Comparison of ENCODE assay signal across 7 cellular contexts in genomic region chr5:151257731-151258715, GRCh38. TPM values are rescaled to one million over a fixed set of nuclear protein-coding genes. Genes with fewer than 3 reads are reported as not detected.
A peak's percentile ranks its signal among the peaks of the same experiment; 100 is the strongest.
DNase-seq lines count a peak whose midpoint lies in the region; ATAC-seq and TF ChIP-seq lines count a peak whose summit lies in the region.

No MANE protein-coding gene starts in this region.

- no peaks in the 10 kb centered on the region for H4K20me1 ChIP-seq in osteoblast (ENCODE audit: insufficient read depth, low read length)

- H3K9me3 ChIP-seq in transverse colon (no peaks in the 10 kb centered on the region), osteoblast (ENCODE audit: low read depth, low read length) (no peaks in the 10 kb centered on the region), prostate gland (no peaks in the 10 kb centered on the region)

- in situ Hi-C loops in T47D (cut with HindIII; ENCODE audit: low pct_unique_long_range_greater_than_20kb, low sequenced_read_pairs): no loop called here
- in situ Hi-C loops in transverse colon (cut with MboI; ENCODE audit: low pct_ligation_motif_present in 1 of 4, low pct_unique_long_range_greater_than_20kb in 1 of 4, low sequenced_read_pairs in 3 of 4): no loop called here

- H2AFZ ChIP-seq in osteoblast (ENCODE audit: low read length): no peak overlapping the region

- H3K36me3 ChIP-seq in transverse colon (peaks cover 0 to 6% (median 0%) of the 10 kb centered on the region in 4 donors), osteoblast (ENCODE audit: insufficient read depth, low read length) (no peaks in the 10 kb centered on the region), prostate gland (no peaks in the 10 kb centered on the region)

- H3K79me2 ChIP-seq in osteoblast (ENCODE audit: insufficient read depth, low read length): peaks cover 49% of the 10 kb centered on the region

- H3K27ac ChIP-seq in transverse colon (peak overlapping the region in 1 of 4 donors; percentile 37), osteoblast (ENCODE audit: low read depth, low read length) (no peak overlapping the region), prostate gland (no peak overlapping the region)

- H3K4me2 ChIP-seq in osteoblast (ENCODE audit: insufficient read depth, low read length): no peak overlapping the region

- H3K4me3 ChIP-seq in transverse colon (no peak overlapping the region), osteoblast (ENCODE audit: insufficient read depth, low read length) (no peak overlapping the region), prostate gland (no peak overlapping the region)

- DNase-seq in T47D (ENCODE audit: low read depth in 1 of 2, low spot score in 1 of 2): peak; percentile 24 to 88
- peak; percentile 27 for DNase-seq in transverse colon
- no peak for DNase-seq in osteoblast (ENCODE audit: insufficient read length, low spot score, missing footprints)
- DNase-seq in prostate gland (ENCODE audit: low spot score): no peak
- no peak for DNase-seq in posterior cingulate gyrus

- 76 to 90% methylated on average over 8 to 12 of the region's 12 CpGs for WGBS in transverse colon (ENCODE audit: low coverage in 1 of 2), 2 donors
- WGBS in prostate gland: 77% methylated on average over 12 of the region's 12 CpGs

- intact Hi-C loops in transverse colon (cut with DNase I; ENCODE audit: low total_unique reads): no loop called here
- intact Hi-C loops in prostate gland (cut with DNase I): loop anchor here (10.0 kb wide), 1 partner anchor 417 kb away; no protein-coding TSS in a partner anchor
- intact Hi-C loops in posterior cingulate gyrus (cut with DNase I): no loop called here

- TF ChIP-seq POLR2A in transverse colon (IDR thresholded peaks at IDR 0.05) (no peak), prostate gland (IDR thresholded peaks at IDR 0.05) (no peak)

- H3K4me1 ChIP-seq in transverse colon (peaks cover 6 to 29% (median 13%) of the 10 kb centered on the region in 4 donors), osteoblast (ENCODE audit: insufficient read depth, low read length) (peaks cover 10% of the 10 kb centered on the region), prostate gland (replicated peaks) (no peaks in the 10 kb centered on the region)

- TF ChIP-seq CTCF in transverse colon (IDR thresholded peaks at IDR 0.05) (no peak), osteoblast (IDR thresholded peaks at IDR 0.05; ENCODE audit: extremely low read depth, low read depth, low read length) (no peak), prostate gland (IDR thresholded peaks at IDR 0.05) (no peak)

- no peak for TF ChIP-seq EP300 in transverse colon (IDR thresholded peaks at IDR 0.05; ENCODE audit: low read depth)

- H3K27me3 ChIP-seq in transverse colon: no peaks in the 10 kb centered on the region
- no peaks in the 10 kb centered on the region for H3K27me3 ChIP-seq in osteoblast (ENCODE audit: insufficient read depth, low read length)
- no peaks in the 10 kb centered on the region for H3K27me3 ChIP-seq in prostate gland (replicated peaks; ENCODE audit: insufficient read depth)

- peak; percentile 22 for ATAC-seq in GM19324 (IDR thresholded peaks at IDR 0.05; ENCODE audit: low FRiP score, unreplicated experiment)
- ATAC-seq in HG03175 (IDR thresholded peaks at IDR 0.05; ENCODE audit: unreplicated experiment): peak; percentile 32

RNA-seq across cellular contexts. Expression of gene GM2A, which starts 5.0 kb away (rescaled TPM):
- total RNA-seq in transverse colon: 10 to 100 TPM in 2 of 4 donors, 1 to 10 TPM in 2; 5.6 to 19.5 (median 11.2) TPM
- total RNA-seq in osteoblast: 35.5 and 42.1 TPM in 2 replicates
- 10 to 100 TPM; 48.9 to 60.0 TPM for total RNA-seq in prostate gland

RNA-seq across cellular contexts. Expression of gene CCDC69, which starts 34.1 kb away (rescaled TPM):
- total RNA-seq in transverse colon (10 to 100 TPM; 37.7 to 89.2 (median 62.1) TPM), osteoblast (10.5 and 10.9 TPM in 2 replicates), prostate gland (10 to 100 TPM; 28.2 to 53.8 TPM)

RNA-seq across cellular contexts. Expression of gene SLC36A3, which starts 45.5 kb away (rescaled TPM):
- total RNA-seq in transverse colon (not detected), osteoblast (not detected in 2 replicates), prostate gland (under 1 TPM in 1 of 2 donors, not detected in 1; 0.28 TPM)

Comparison
In these comparisons a context has a peak if more than half of its experiments do, and no peak if none do; other contexts are left out.
1. DNase-seq: peak in T47D (2 of 2) and transverse colon (single experiment); none in osteoblast (single experiment), prostate gland (single experiment) and posterior cingulate gyrus (0 of 10).